Comparison of ENCODE assay signal across 36 cellular contexts in genomic region chr2:225437319-225437718, GRCh38. TPM values are rescaled to one million over a fixed set of nuclear protein-coding genes. Genes with fewer than 3 reads are reported as not detected.
"Had no signal": no experiment of that assay in that cellular context is flagged by ENCODE, and none has a peak within 500 bp of the region (broad histone marks: within the 10 kb centered on the region; RNA-seq: fewer than 3 reads in every experiment).

No MANE protein-coding gene starts in this region.

- H3K36me3 Mint-ChIP-seq: activated CD4-positive, alpha-beta memory T cell treated with anti-CD3 and anti-CD28 coated beads for 36 hours; activated CD8-positive, alpha-beta memory T cell treated with anti-CD3 and anti-CD28 coated beads, Interleukin-2, amount 10 ng/mL, durations not matched to agents 7 days and 5 days; activated naive CD4-positive, alpha-beta T cell treated with anti-CD3 and anti-CD28 coated beads, Interleukin-2, amount 50 U/mL, for 24 hours; activated naive CD8-positive, alpha-beta T cell treated with anti-CD3 and anti-CD28 coated beads for 36 hours had no signal

- H3K4me1 Mint-ChIP-seq: activated CD4-positive, alpha-beta T cell treated with anti-CD3 and anti-CD28 coated beads for 36 hours; activated CD4-positive, alpha-beta T cell treated with anti-CD3 and anti-CD28 coated beads, Interleukin-2, amount 10 ng/mL, durations not matched to agents 24 days and 14 days; activated CD8-positive, alpha-beta memory T cell treated with anti-CD3 and anti-CD28 coated beads, Interleukin-2, amount 10 ng/mL, durations not matched to agents 7 days and 5 days; activated naive CD4-positive, alpha-beta T cell treated with anti-CD3 and anti-CD28 coated beads, Interleukin-2, amount 50 U/mL, for 24 hours; activated naive CD8-positive, alpha-beta T cell treated with anti-CD3 and anti-CD28 coated beads for 36 hours; activated naive CD8-positive, alpha-beta T cell treated with anti-CD3 and anti-CD28 coated beads, Interleukin-2, amount 50 U/mL, for 24 hours had no signal

- H3K9me3 ChIP-seq: adrenal gland, body of pancreas, esophagus muscularis mucosa, gastroesophageal sphincter had no signal

- H3K27ac ChIP-seq: adrenal gland, body of pancreas, esophagus muscularis mucosa, foreskin keratinocyte, gastroesophageal sphincter had no signal

- H3K9me3 Mint-ChIP-seq: activated CD4-positive, alpha-beta memory T cell treated with anti-CD3 and anti-CD28 coated beads for 36 hours; activated CD4-positive, alpha-beta T cell treated with anti-CD3 and anti-CD28 coated beads, Interleukin-2, amount 10 ng/mL, durations not matched to agents 24 days and 14 days; activated naive CD4-positive, alpha-beta T cell treated with anti-CD3 and anti-CD28 coated beads for 36 hours; activated naive CD8-positive, alpha-beta T cell treated with anti-CD3 and anti-CD28 coated beads for 36 hours; activated naive CD8-positive, alpha-beta T cell treated with anti-CD3 and anti-CD28 coated beads, Interleukin-2, amount 50 U/mL, for 24 hours; activated T-helper 1 cell treated with anti-CD3 and anti-CD28 coated beads, Interleukin-12 subunit alpha, Interleukin-12 subunit beta, Interleukin-2, Interleukin-4 antibody, amounts not matched to agents 30 ng/mL and 10 ng/mL and 1 ng/mL, durations not matched to agents 14 hours and 24 hours and 36 hours; activated T-helper 2 cell treated with anti-CD3 and anti-CD28 coated beads, Interferon-gamma antibody, Interleukin-2, Interleukin-4, amounts not matched to agents 10 μg/mL and 5 μg/mL and 100 μg/mL, durations not matched to agents 14 hours and 24 hours and 36 hours; effector memory CD8-positive, alpha-beta T cell had no signal

- H3K27me3 ChIP-seq: adrenal gland, body of pancreas, foreskin keratinocyte had no signal

- FAIRE-seq: colon had no signal

- H3K36me3 ChIP-seq: adrenal gland, esophagus muscularis mucosa, gastroesophageal sphincter had no signal

- ATAC-seq: activated CD4-positive, alpha-beta T cell treated with anti-CD3 and anti-CD28 coated beads for 36 hours; activated CD8-positive, alpha-beta memory T cell treated with anti-CD3 and anti-CD28 coated beads, Interleukin-2, amount 10 ng/mL, durations not matched to agents 7 days and 5 days; activated CD8-positive, alpha-beta T cell treated with anti-CD3 and anti-CD28 coated beads, Interleukin-2, amount 10 ng/mL, durations not matched to agents 7 days and 5 days; activated naive CD8-positive, alpha-beta T cell treated with anti-CD3 and anti-CD28 coated beads, Interleukin-2, amount 50 U/mL, for 24 hours; body of pancreas; effector memory CD8-positive, alpha-beta T cell; foreskin keratinocyte; gastroesophageal sphincter had no signal

- H3K4me3 Mint-ChIP-seq: activated CD4-positive, alpha-beta memory T cell treated with anti-CD3 and anti-CD28 coated beads for 36 hours; activated CD4-positive, alpha-beta T cell treated with anti-CD3 and anti-CD28 coated beads for 36 hours; activated CD4-positive, alpha-beta T cell treated with anti-CD3 and anti-CD28 coated beads, Interleukin-2, amount 10 ng/mL, durations not matched to agents 24 days and 14 days; activated CD8-positive, alpha-beta memory T cell treated with anti-CD3 and anti-CD28 coated beads, Interleukin-2, amount 10 ng/mL, durations not matched to agents 7 days and 5 days; activated CD8-positive, alpha-beta T cell treated with anti-CD3 and anti-CD28 coated beads, Interleukin-2, amount 10 ng/mL, durations not matched to agents 7 days and 5 days; activated naive CD4-positive, alpha-beta T cell treated with anti-CD3 and anti-CD28 coated beads for 36 hours; activated naive CD4-positive, alpha-beta T cell treated with anti-CD3 and anti-CD28 coated beads, Interleukin-2, amount 50 U/mL, for 24 hours; activated naive CD8-positive, alpha-beta T cell treated with anti-CD3 and anti-CD28 coated beads for 36 hours; activated naive CD8-positive, alpha-beta T cell treated with anti-CD3 and anti-CD28 coated beads, Interleukin-2, amount 50 U/mL, for 24 hours; activated T-helper 1 cell treated with anti-CD3 and anti-CD28 coated beads, Interleukin-12 subunit alpha, Interleukin-12 subunit beta, Interleukin-2, Interleukin-4 antibody, amounts not matched to agents 30 ng/mL and 10 ng/mL and 1 ng/mL, durations not matched to agents 14 hours and 24 hours and 36 hours; effector memory CD8-positive, alpha-beta T cell had no signal

- H3K4me3 ChIP-seq: adrenal gland, body of pancreas, esophagus muscularis mucosa, gastroesophageal sphincter had no signal

- H3K4me1 ChIP-seq: adrenal gland, body of pancreas, esophagus muscularis mucosa, foreskin keratinocyte, gastroesophageal sphincter had no signal

- DNase-seq: activated CD4-positive, alpha-beta memory T cell treated with anti-CD3 and anti-CD28 coated beads for 36 hours; activated CD4-positive, alpha-beta T cell treated with anti-CD3 and anti-CD28 coated beads for 36 hours; activated CD4-positive, alpha-beta T cell treated with anti-CD3 and anti-CD28 coated beads, Interleukin-2, amount 10 ng/mL, durations not matched to agents 24 days and 14 days; activated CD4-positive, CD25-positive, alpha-beta regulatory T cell; activated CD4-positive, CD25-positive, alpha-beta regulatory T cell treated with anti-CD3 and anti-CD28 coated beads, Interleukin-2, amount 50 U/mL, for 72 hours; activated CD8-positive, alpha-beta memory T cell treated with anti-CD3 and anti-CD28 coated beads, Interleukin-2, amount 10 ng/mL, durations not matched to agents 7 days and 5 days; activated CD8-positive, alpha-beta memory T cell treated with anti-CD3 and anti-CD28 coated beads, Interleukin-2, amount 50 U/mL, for 4 hours; activated CD8-positive, alpha-beta T cell treated with anti-CD3 and anti-CD28 coated beads, Interleukin-2, amount 10 ng/mL, durations not matched to agents 7 days and 5 days; activated effector memory CD4-positive, alpha-beta T cell treated with anti-CD3 and anti-CD28 coated beads, Interleukin-2, amount 50 U/mL, for 16 hours; activated naive CD4-positive, alpha-beta T cell treated with anti-CD3 and anti-CD28 coated beads for 36 hours; activated naive CD8-positive, alpha-beta T cell treated with anti-CD3 and anti-CD28 coated beads for 36 hours; activated naive CD8-positive, alpha-beta T cell treated with anti-CD3 and anti-CD28 coated beads, Interleukin-2, amount 50 U/mL, for 24 hours; activated T-cell treated with anti-CD3 and anti-CD28 coated beads, Interleukin-2, amount 50 U/mL, for 1 hour; activated T-cell treated with anti-CD3 and anti-CD28 coated beads, Interleukin-2, amount 50 U/mL, for 48 hours; adrenal gland; amygdala; aorta; body of pancreas; caudate nucleus; cortex of kidney; dermis blood vessel endothelial cell; effector CD4-positive, alpha-beta T cell; effector memory CD8-positive, alpha-beta T cell; erythroblast; foreskin keratinocyte; head of caudate nucleus; T-helper 2 cell had no signal

- H3K27ac Mint-ChIP-seq: activated CD4-positive, alpha-beta memory T cell treated with anti-CD3 and anti-CD28 coated beads for 36 hours; activated CD4-positive, alpha-beta T cell treated with anti-CD3 and anti-CD28 coated beads for 36 hours; activated CD4-positive, alpha-beta T cell treated with anti-CD3 and anti-CD28 coated beads, Interleukin-2, amount 10 ng/mL, durations not matched to agents 24 days and 14 days; activated CD8-positive, alpha-beta memory T cell treated with anti-CD3 and anti-CD28 coated beads, Interleukin-2, amount 10 ng/mL, durations not matched to agents 7 days and 5 days; activated CD8-positive, alpha-beta T cell treated with anti-CD3 and anti-CD28 coated beads, Interleukin-2, amount 10 ng/mL, durations not matched to agents 7 days and 5 days; activated naive CD4-positive, alpha-beta T cell treated with anti-CD3 and anti-CD28 coated beads for 36 hours; activated naive CD4-positive, alpha-beta T cell treated with anti-CD3 and anti-CD28 coated beads, Interleukin-2, amount 50 U/mL, for 24 hours; activated naive CD8-positive, alpha-beta T cell treated with anti-CD3 and anti-CD28 coated beads for 36 hours; activated naive CD8-positive, alpha-beta T cell treated with anti-CD3 and anti-CD28 coated beads, Interleukin-2, amount 50 U/mL, for 24 hours; activated T-helper 1 cell treated with anti-CD3 and anti-CD28 coated beads, Interleukin-12 subunit alpha, Interleukin-12 subunit beta, Interleukin-2, Interleukin-4 antibody, amounts not matched to agents 30 ng/mL and 10 ng/mL and 1 ng/mL, durations not matched to agents 14 hours and 24 hours and 36 hours; activated T-helper 2 cell treated with anti-CD3 and anti-CD28 coated beads, Interferon-gamma antibody, Interleukin-2, Interleukin-4, amounts not matched to agents 10 μg/mL and 5 μg/mL and 100 μg/mL, durations not matched to agents 14 hours and 24 hours and 36 hours; effector memory CD8-positive, alpha-beta T cell had no signal

RNA-seq across cellular contexts. Expression of gene NYAP2, which starts 37.8 kb away (rescaled TPM):
- total RNA-seq: activated CD4-positive, alpha-beta memory T cell treated with anti-CD3 and anti-CD28 coated beads for 36 hours; activated CD4-positive, alpha-beta T cell treated with anti-CD3 and anti-CD28 coated beads for 36 hours; activated CD4-positive, alpha-beta T cell treated with anti-CD3 and anti-CD28 coated beads, Interleukin-2, amount 10 ng/mL, durations not matched to agents 24 days and 14 days; activated CD8-positive, alpha-beta memory T cell treated with anti-CD3 and anti-CD28 coated beads for 36 hours; activated CD8-positive, alpha-beta memory T cell treated with anti-CD3 and anti-CD28 coated beads, Interleukin-2, amount 10 ng/mL, durations not matched to agents 7 days and 5 days; activated CD8-positive, alpha-beta T cell treated with anti-CD3 and anti-CD28 coated beads, Interleukin-2, amount 10 ng/mL, durations not matched to agents 7 days and 5 days; activated naive CD4-positive, alpha-beta T cell treated with anti-CD3 and anti-CD28 coated beads for 36 hours; activated T-helper 1 cell treated with anti-CD3 and anti-CD28 coated beads, Interleukin-12 subunit alpha, Interleukin-12 subunit beta, Interleukin-2, Interleukin-4 antibody, amounts not matched to agents 30 ng/mL and 10 ng/mL and 1 ng/mL, durations not matched to agents 14 hours and 24 hours and 36 hours; activated T-helper 2 cell treated with anti-CD3 and anti-CD28 coated beads, Interferon-gamma antibody, Interleukin-2, Interleukin-4, amounts not matched to agents 10 μg/mL and 5 μg/mL and 100 μg/mL, durations not matched to agents 14 hours and 24 hours and 36 hours; dermis blood vessel endothelial cell; foreskin keratinocyte; glomerular endothelial cell; T-helper 1 cell treated with Interleukin-12 subunit alpha and Interleukin-12 subunit beta and Interleukin-4 antibody, amounts not matched to agents 30 ng/mL and 1 ng/mL, for 36 hours had no signal
- polyA plus RNA-seq: foreskin keratinocyte had no signal
